Comparison of ENCODE assay signal across 11 cellular contexts in the genomic region with DNA sequence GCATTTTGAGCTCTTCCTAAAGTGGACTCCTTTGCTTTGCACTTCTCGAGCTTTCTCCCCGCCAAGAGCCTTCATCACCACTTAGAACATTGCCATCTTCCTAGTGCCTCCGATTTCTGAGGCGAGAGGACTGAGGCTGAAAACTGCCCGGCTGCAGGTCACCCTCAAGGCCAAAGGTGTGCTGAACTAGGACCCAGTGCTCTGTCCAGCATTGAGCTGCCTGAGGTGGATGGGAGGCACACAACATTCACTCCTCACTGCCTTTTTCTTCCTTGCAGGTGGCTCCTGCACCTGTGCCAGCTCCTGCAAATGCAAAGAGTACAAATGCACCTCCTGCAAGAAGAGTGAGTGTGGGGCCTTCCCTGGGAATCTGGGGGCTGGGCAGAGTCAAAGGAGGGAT. TPM values are rescaled to one million over a fixed set of nuclear protein-coding genes. Genes with fewer than 3 reads are reported as not detected.
A peak's percentile ranks its signal among the peaks of the same experiment; 100 is the strongest.
DNase-seq lines count a peak whose midpoint lies in the region; ATAC-seq and TF ChIP-seq lines count a peak whose summit lies in the region.
"Had no signal": no experiment of that assay in that cellular context is flagged by ENCODE, and none has a peak within 500 bp of the region (broad histone marks: within the 10 kb centered on the region; RNA-seq: fewer than 3 reads in every experiment).

No MANE protein-coding gene starts in this region.

- H3K27me3 Mint-ChIP-seq in CD4-positive, alpha-beta memory T cell, result peaks cover 12 to 19% of the 10 kb centered on the region in 2 donors
- H3K27me3 Mint-ChIP-seq in nephron progenitor cell (ENCODE audit: low read depth, poor library complexity), result peaks cover 100% of the 10 kb centered on the region

- H3K4me3 ChIP-seq in CD4-positive, alpha-beta memory T cell (ENCODE audit: low read length in 2 of 2), result peak overlapping the region in 1 of 2 donors; percentile 0
- H3K4me3 ChIP-seq in Karpas-422 (ENCODE audit: low read length) (peak overlapping the region; percentile 62), duodenal mucosa (ENCODE audit: low read depth in 1 of 2, low read length in 2 of 2) (peak overlapping the region; percentile 59 to 66)

- H3K27ac Mint-ChIP-seq in CD4-positive, alpha-beta memory T cell, result peak overlapping the region in 5 of 7 donors; percentile 41 to 77 (median 63)
- no peak overlapping the region for H3K27ac Mint-ChIP-seq in nephron progenitor cell

- peak overlapping the region; percentile 50; the same call in 1 of the 2 replicates for H2AFZ ChIP-seq in Karpas-422 (ENCODE audit: low read length)

- POLR2A ChIA-PET in CD4-positive, alpha-beta memory T cell (lab: Charles Lee; ENCODE audit: partially characterized antibody), result interaction anchor here (0.5 to 3.5 kb wide), 13 partner anchors 9 to 58 kb away, joined by 3 to 21 read pairs (median 3); a partner anchor contains a TSS

- no peak overlapping the region for H3K27ac ChIP-seq in CD4-positive, alpha-beta memory T cell (ENCODE audit: low read depth, low read length)
- no peak overlapping the region for H3K27ac ChIP-seq in Karpas-422 (ENCODE audit: low read length)
- no peak overlapping the region for H3K27ac ChIP-seq in duodenal mucosa (ENCODE audit: low read depth, low read length)
- H3K27ac ChIP-seq: psoas muscle had no signal

- peak overlapping the region; percentile 69 for H3K9ac ChIP-seq in Karpas-422 (ENCODE audit: low read length)
- peak overlapping the region; percentile 20 to 33 for H3K9ac ChIP-seq in duodenal mucosa (ENCODE audit: low read depth in 1 of 2, low read length in 2 of 2)

- peaks cover 16 to 22% (median 18%) of the 10 kb centered on the region in 4 donors for H3K4me1 Mint-ChIP-seq in CD4-positive, alpha-beta memory T cell
- H3K4me1 Mint-ChIP-seq in nephron progenitor cell, result peaks cover 16% of the 10 kb centered on the region

- H3K36me3 Mint-ChIP-seq in CD4-positive, alpha-beta memory T cell, result no peaks in the 10 kb centered on the region
- no peaks in the 10 kb centered on the region for H3K36me3 Mint-ChIP-seq in nephron progenitor cell (ENCODE audit: low read depth)

- intact Hi-C loops in CD4-positive, alpha-beta memory T cell (cut with micrococcal nuclease), result loop anchor here (1.0 to 2.0 kb wide), 5 partner anchors 13 to 67 kb away; a partner anchor contains a TSS

- no peak for ATAC-seq in GM19035 (IDR thresholded peaks at IDR 0.05; ENCODE audit: unreplicated experiment)

- no peak for DNase-seq in CD4-positive, alpha-beta memory T cell
- DNase-seq in Karpas-422, result no peak
- no peak for DNase-seq in nephron progenitor cell
- no peak for DNase-seq in NCI-H146 treated with DMSO at 0.1 percent for 48 hours (lab: John Stamatoyannopoulos, UW; ENCODE audit: unreplicated experiment)
- no peak for DNase-seq in NCI-H748 (lab: John Stamatoyannopoulos, UW; ENCODE audit: unreplicated experiment)
- DNase-seq in stimulated activated CD4-positive, alpha-beta T cell treated with anti-CD3 and anti-CD28 coated beads, Interleukin-4, amount 100 ng/mL, for 24 hours, result no peak
- DNase-seq: DMS79, IMR-90 had no signal

- H3K4me2 ChIP-seq in Karpas-422 (ENCODE audit: low read depth, low read length, poor library complexity, severe bottlenecking), result peak overlapping the region; percentile 66

- no peak for TF ChIP-seq CTCF in nephron progenitor cell (IDR thresholded peaks at IDR 0.05)

- no peaks in the 10 kb centered on the region for H3K9me3 Mint-ChIP-seq in CD4-positive, alpha-beta memory T cell
- H3K9me3 Mint-ChIP-seq in nephron progenitor cell, result no peaks in the 10 kb centered on the region

- no peaks in the 10 kb centered on the region for H3K36me3 ChIP-seq in CD4-positive, alpha-beta memory T cell (ENCODE audit: insufficient read depth, low read length)
- H3K36me3 ChIP-seq in Karpas-422 (ENCODE audit: insufficient read depth, low read length) (no peaks in the 10 kb centered on the region), duodenal mucosa (ENCODE audit: control insufficient read depth in 1 of 2, insufficient read depth in 2 of 2, low read length in 2 of 2) (no peaks in the 10 kb centered on the region)

- peak overlapping the region; percentile 75 to 84 (median 79) for H3K4me3 Mint-ChIP-seq in CD4-positive, alpha-beta memory T cell
- peak overlapping the region; percentile 13 for H3K4me3 Mint-ChIP-seq in nephron progenitor cell

- H3K9me3 ChIP-seq in CD4-positive, alpha-beta memory T cell (ENCODE audit: control insufficient read depth in 1 of 2, low read length in 2 of 2), result no peaks in the 10 kb centered on the region
- H3K9me3 ChIP-seq in Karpas-422 (ENCODE audit: low read length), result no peaks in the 10 kb centered on the region
- H3K9me3 ChIP-seq in duodenal mucosa (ENCODE audit: control insufficient read depth in 1 of 2, low read length in 2 of 2), result no peaks in the 10 kb centered on the region
- H3K9me3 ChIP-seq: psoas muscle had no signal

- H3K4me1 ChIP-seq in CD4-positive, alpha-beta memory T cell (ENCODE audit: insufficient read depth, low read length), result peaks cover 16% of the 10 kb centered on the region
- H3K4me1 ChIP-seq in Karpas-422 (ENCODE audit: low read length) (peaks cover 64% of the 10 kb centered on the region), duodenal mucosa (ENCODE audit: control insufficient read depth in 1 of 2, insufficient read depth in 2 of 2, low read length in 2 of 2) (peaks cover 41 to 46% of the 10 kb centered on the region in 2 donors)

- no peaks in the 10 kb centered on the region for H3K9me2 ChIP-seq in Karpas-422 (replicated peaks; ENCODE audit: insufficient read depth, low read length)

- H3K27me3 ChIP-seq in CD4-positive, alpha-beta memory T cell (ENCODE audit: insufficient read depth, low read length), result peaks cover 8% of the 10 kb centered on the region
- H3K27me3 ChIP-seq in Karpas-422 (ENCODE audit: low read length), result no peaks in the 10 kb centered on the region
- peaks cover 0 to 5% of the 10 kb centered on the region in 2 donors for H3K27me3 ChIP-seq in duodenal mucosa (ENCODE audit: control insufficient read depth in 1 of 2, insufficient read depth in 2 of 2, low read length in 2 of 2)

- H3K79me2 ChIP-seq in Karpas-422 (ENCODE audit: low read length), result no peaks in the 10 kb centered on the region

- CTCF ChIA-PET in CD4-positive, alpha-beta memory T cell (lab: Charles Lee; ENCODE audit: partially characterized antibody), result interaction anchor here (0.7 to 5.1 kb wide), 19 partner anchors 9 to 130 kb away, joined by 3 to 48 read pairs (median 5); a partner anchor contains a TSS

- no peaks in the 10 kb centered on the region for H4K20me1 ChIP-seq in Karpas-422 (ENCODE audit: insufficient read depth, low read depth, low read length)

RNA-seq across cellular contexts. Expression of a gene that starts 5.4 kb away (rescaled TPM):
- not detected for total RNA-seq in CD4-positive, alpha-beta memory T cell
- not detected for polyA plus RNA-seq in CD4-positive, alpha-beta memory T cell
- not detected in 2 replicates for total RNA-seq in Karpas-422 (2014; rRNA removed; shearing (Covaris generic); ENCODE audit: low replicate concordance)
- total RNA-seq: IMR-90 had no signal

RNA-seq across cellular contexts. Expression of a gene that starts 7.9 kb away (rescaled TPM):
- total RNA-seq in CD4-positive, alpha-beta memory T cell, result not detected
- polyA plus RNA-seq in CD4-positive, alpha-beta memory T cell, result not detected
- 2.7 and 5.7 TPM in 2 replicates for total RNA-seq in Karpas-422 (2014; rRNA removed; shearing (Covaris generic); ENCODE audit: low replicate concordance)
- total RNA-seq: IMR-90, psoas muscle had no signal
- polyA plus RNA-seq: IMR-90, psoas muscle had no signal

RNA-seq across cellular contexts. Expression of a gene that starts 11.4 kb away (rescaled TPM):
- not detected for total RNA-seq in CD4-positive, alpha-beta memory T cell
- not detected for polyA plus RNA-seq in CD4-positive, alpha-beta memory T cell
- total RNA-seq in Karpas-422 (2014; rRNA removed; shearing (Covaris generic); ENCODE audit: low replicate concordance), result not detected in 2 replicates
- total RNA-seq: IMR-90 had no signal

RNA-seq across cellular contexts. Expression of a gene that starts 13.9 kb away (rescaled TPM):
- 10 to 100 TPM in 1 of 2 experiments, 1 to 10 TPM in 1; 8.3 to 12.9 TPM for total RNA-seq in CD4-positive, alpha-beta memory T cell
- 10 to 100 TPM; 12.0 to 28.9 TPM for polyA plus RNA-seq in CD4-positive, alpha-beta memory T cell
- 36.3 and 68.5 TPM in 2 replicates for total RNA-seq in Karpas-422 (2014; rRNA removed; shearing (Covaris generic); ENCODE audit: low replicate concordance)
- total RNA-seq: IMR-90 had no signal

RNA-seq across cellular contexts. Expression of a gene that starts 18.3 kb away (rescaled TPM):
- not detected for total RNA-seq in CD4-positive, alpha-beta memory T cell
- 10 to 100 TPM in 1 of 2 donors, 1 to 10 TPM in 1; 6.8 to 16.0 TPM for polyA plus RNA-seq in CD4-positive, alpha-beta memory T cell
- not detected in 2 replicates for total RNA-seq in Karpas-422 (2014; rRNA removed; shearing (Covaris generic); ENCODE audit: low replicate concordance)
